Comparison of ENCODE assay signal across 6 cellular contexts in genomic region chr11:57476223-57476882, GRCh38. TPM values are rescaled to one million over a fixed set of nuclear protein-coding genes. Genes with fewer than 3 reads are reported as not detected.
DNase-seq lines count a peak whose midpoint lies in the region; ATAC-seq and TF ChIP-seq lines count a peak whose summit lies in the region.

No MANE protein-coding gene starts in this region.

- peak; percentile 26 for ATAC-seq in GM21786 (IDR thresholded peaks at IDR 0.05; ENCODE audit: unreplicated experiment)

- TF ChIP-seq EP300 in transverse colon (IDR thresholded peaks at IDR 0.05; ENCODE audit: low read depth), result no peak

- H3K27ac ChIP-seq in iPS-20b (ENCODE audit: low read length), result no peak overlapping the region
- H3K27ac ChIP-seq in transverse colon, result peak overlapping the region in 1 of 4 donors; percentile 63

- peak; percentile 26 to 44 for DNase-seq in AML-193 (lab: John Stamatoyannopoulos, UW)
- peak; percentile 8 to 11 for DNase-seq in activated CD4-positive, alpha-beta T cell treated with anti-CD3 and anti-CD28 coated beads, Interleukin-2, amount 50 U/mL, for 4 hours
- DNase-seq in transverse colon, result peak; percentile 50
- no peak for DNase-seq in middle frontal gyrus (ENCODE audit: extremely low spot score, low spot score)

- no peaks in the 10 kb centered on the region; the same call in 1 of the 2 replicates for H3K36me3 ChIP-seq in iPS-20b (ENCODE audit: insufficient read depth, low read depth, low read length)
- no peaks in the 10 kb centered on the region for H3K36me3 ChIP-seq in transverse colon

- no peak for TF ChIP-seq POLR2A in transverse colon (IDR thresholded peaks at IDR 0.05)

- peaks cover 58% of the 10 kb centered on the region for H3K27me3 ChIP-seq in iPS-20b (ENCODE audit: insufficient read depth, low read length)
- H3K27me3 ChIP-seq in transverse colon, result peaks cover 25% of the 10 kb centered on the region

- 0% methylated on average over 18 of the region's 82 CpGs; no CpG with 5 or more reads in 1 of the 2 donors for WGBS in transverse colon (ENCODE audit: low coverage in 1 of 2), 2 donors

- in situ Hi-C loops in transverse colon (cut with MboI; ENCODE audit: low pct_ligation_motif_present in 1 of 4, low pct_unique_long_range_greater_than_20kb in 1 of 4, low sequenced_read_pairs in 3 of 4), result loop anchor here in 2 of 4 donors (25.0 kb wide), 1 partner anchor 139 kb away; the partner anchor contains the start of genes P2RX3 (in 2 of the 2) and SSRP1 (in 2 of the 2)

- TF ChIP-seq CTCF in transverse colon (IDR thresholded peaks at IDR 0.05), result no peak

- H3K9ac ChIP-seq in iPS-20b (ENCODE audit: low read depth, low read length), result no peak overlapping the region; the same call in 1 of the 2 replicates

- intact Hi-C loops in transverse colon (cut with DNase I; ENCODE audit: low total_unique reads), result no loop called here

- no peaks in the 10 kb centered on the region for H3K9me3 ChIP-seq in iPS-20b (ENCODE audit: insufficient read depth, low read depth, low read length)
- no peaks in the 10 kb centered on the region for H3K9me3 ChIP-seq in transverse colon

- H3K4me1 ChIP-seq in iPS-20b (ENCODE audit: insufficient read depth, low read length) (peaks cover 14% of the 10 kb centered on the region; the same call in 1 of the 2 replicates), transverse colon (peaks cover 11 to 27% (median 19%) of the 10 kb centered on the region in 4 donors)

- H3K4me3 ChIP-seq in iPS-20b (ENCODE audit: low read length) (peak overlapping the region; percentile 57), transverse colon (peak overlapping the region; percentile 30 to 54 (median 38))

RNA-seq across cellular contexts. Expression of gene RTN4RL2, which starts 16.0 kb away (rescaled TPM):
- under 1 TPM in 1 of 4 donors, not detected in 3; 0.48 TPM for total RNA-seq in transverse colon

RNA-seq across cellular contexts. Expression of gene SLC43A1, which starts 39.1 kb away (rescaled TPM):
- total RNA-seq in transverse colon, result 10 to 100 TPM in 3 of 4 donors, 1 to 10 TPM in 1; 7.5 to 30.4 (median 15.2) TPM

RNA-seq across cellular contexts. Expression of gene SLC43A3, which starts 49.4 kb away (rescaled TPM):
- total RNA-seq in transverse colon, result 10 to 100 TPM in 3 of 4 donors, 1 to 10 TPM in 1; 6.0 to 35.9 (median 19.4) TPM

RNA-seq across cellular contexts. Expression of gene TIMM10, which starts 54.2 kb away (rescaled TPM):
- 10 to 100 TPM in 2 of 4 donors, 1 to 10 TPM in 1, not detected in 1; 1.6 to 36.8 (median 34.0) TPM for total RNA-seq in transverse colon
